Comparison of ENCODE assay signal across 24 cellular contexts in genomic region chr9:76396144-76396543, GRCh38.
"Had no signal": no experiment of that assay in that cellular context is flagged by ENCODE, and none has a peak within 500 bp of the region (broad histone marks: within the 10 kb centered on the region; RNA-seq: fewer than 3 reads in every experiment).

No MANE protein-coding gene starts in this region.

- H2AFZ ChIP-seq: neural progenitor cell had no signal

- H3K9me3 ChIP-seq: gastroesophageal sphincter, sigmoid colon, stomach, thyroid gland, vagina had no signal

- H3K79me2 ChIP-seq: parathyroid adenoma had no signal

- H3K27ac ChIP-seq: foreskin keratinocyte, neural progenitor cell had no signal

- H3K4me3 ChIP-seq: hepatocyte, sigmoid colon, thyroid gland, vagina had no signal

- DNase-seq: dermis blood vessel endothelial cell; effector memory CD4-positive, alpha-beta T cell; foreskin keratinocyte; heart left ventricle; mesenchymal stem cell; naive thymus-derived CD4-positive, alpha-beta T cell; sigmoid colon; stimulated activated CD4-positive, alpha-beta T cell treated with anti-CD3 and anti-CD28 coated beads, Interleukin-2, amount 100 ng/mL, for 24 hours; stimulated activated CD4-positive, alpha-beta T cell treated with anti-CD3 and anti-CD28 coated beads, Interleukin-4, amount 100 ng/mL, for 24 hours; stimulated activated naive CD4-positive, alpha-beta T cell treated with Interleukin-2 at 50 U/mL for 16 hours; stomach; thyroid gland; trophoblast cell had no signal

- H3K36me3 ChIP-seq: esophagus muscularis mucosa, thyroid gland had no signal

- FAIRE-seq: endothelial cell of umbilical vein, kidney had no signal

- H3K9ac ChIP-seq: neural progenitor cell, parathyroid adenoma had no signal

- ATAC-seq: foreskin keratinocyte; gastroesophageal sphincter; heart left ventricle; left lobe of liver; naive thymus-derived CD4-positive, alpha-beta T cell; right cardiac atrium; stimulated activated effector memory CD8-positive, alpha-beta T cell treated with anti-CD3 and anti-CD28 coated beads, Interleukin-12 subunit alpha, Interleukin-12 subunit beta, amount 100 ng/mL, for 72 hours had no signal

- H3K4me1 ChIP-seq: neural progenitor cell had no signal

- H3K27me3 ChIP-seq: esophagus muscularis mucosa, foreskin keratinocyte, gastroesophageal sphincter, heart left ventricle, hepatocyte, neural progenitor cell, sigmoid colon, stomach, thyroid gland, vagina had no signal
